In the genomic region with DNA sequence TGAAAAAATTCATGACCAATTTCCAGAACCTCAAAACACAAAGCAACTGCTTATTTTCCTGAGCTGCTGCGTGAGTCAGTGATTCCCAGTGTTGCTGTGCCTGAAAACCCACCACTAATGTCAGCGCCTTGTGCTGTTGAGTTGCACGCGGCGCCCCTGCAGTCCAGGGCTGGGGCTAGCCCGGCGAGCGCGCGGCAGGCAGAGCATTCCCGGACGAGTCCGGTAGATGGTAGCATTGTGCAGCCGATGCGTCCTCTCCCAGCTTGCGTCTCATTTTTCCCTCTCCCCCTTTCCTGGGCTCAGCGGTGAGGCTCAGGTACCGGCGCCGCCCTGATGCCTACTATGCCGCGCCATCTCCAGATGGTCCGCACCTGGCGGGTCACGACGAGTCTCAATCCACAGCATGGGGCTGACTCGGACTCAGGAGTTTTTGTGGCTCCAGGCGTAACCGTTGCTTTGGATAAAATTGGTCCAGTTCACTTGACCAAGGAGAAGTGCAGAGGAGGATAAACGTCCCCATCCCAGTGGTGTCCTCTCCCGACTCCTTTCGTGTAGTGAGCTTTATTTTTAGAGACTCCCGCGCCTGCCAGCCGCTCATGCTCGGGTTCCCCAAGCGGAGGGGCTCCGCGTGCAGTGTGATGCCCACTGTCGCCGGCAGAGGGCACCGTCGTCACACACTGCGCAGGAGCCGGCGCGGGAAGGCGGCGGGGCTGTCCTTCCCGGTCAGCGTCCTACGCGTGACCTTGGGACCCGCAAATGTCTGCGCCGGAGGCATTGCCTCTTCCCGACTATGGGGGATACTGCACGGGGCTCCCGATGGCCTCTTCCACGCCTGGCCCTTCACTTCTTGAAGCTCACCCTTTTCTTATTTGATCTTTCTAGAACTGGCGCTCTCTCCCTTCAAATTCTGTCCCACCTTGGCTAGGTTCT, we compare ENCODE assay signal across 8 cellular contexts. TPM values are rescaled to one million over a fixed set of nuclear protein-coding genes. Genes with fewer than 3 reads are reported as not detected.
DNase-seq lines count a peak whose midpoint lies in the region; ATAC-seq and TF ChIP-seq lines count a peak whose summit lies in the region.

No MANE protein-coding gene starts in this region.

- ATAC-seq in GM19025 (IDR thresholded peaks at IDR 0.05; ENCODE audit: low read depth, unreplicated experiment), result peak; percentile 95
- peak; percentile 99 for ATAC-seq in HG03342 (IDR thresholded peaks at IDR 0.05; ENCODE audit: unreplicated experiment)
- ATAC-seq in activated CD4-positive, alpha-beta T cell treated with anti-CD3 and anti-CD28 coated beads for 36 hours, result peak; percentile 97

- H3K27me3 Mint-ChIP-seq in activated CD4-positive, alpha-beta T cell treated with anti-CD3 and anti-CD28 coated beads for 36 hours, result peaks cover 15% of the 10 kb centered on the region

- H3K27me3 ChIP-seq in colonic mucosa, result no peaks in the 10 kb centered on the region
- no peaks in the 10 kb centered on the region for H3K27me3 ChIP-seq in layer of hippocampus (ENCODE audit: control insufficient read depth, insufficient read depth, low read length)

- peaks cover 7% of the 10 kb centered on the region for H3K4me1 ChIP-seq in colonic mucosa

- peaks cover 10% of the 10 kb centered on the region for H3K4me1 Mint-ChIP-seq in activated CD4-positive, alpha-beta T cell treated with anti-CD3 and anti-CD28 coated beads for 36 hours

- H3K27ac ChIP-seq in colonic mucosa, result no peak overlapping the region
- peak overlapping the region; percentile 88 for H3K27ac ChIP-seq in layer of hippocampus (ENCODE audit: low read depth, low read length)

- intact Hi-C loops in activated CD4-positive, alpha-beta T cell treated with anti-CD3 and anti-CD28 coated beads for 36 hours (cut with DNase I, micrococcal nuclease), result loop anchor here in 1 of 2 experiments (2.0 to 5.0 kb wide), 3 partner anchors 126 to 899 kb away; no protein-coding TSS in a partner anchor
- intact Hi-C loops in colonic mucosa (cut with DNase I), result loop anchor here (5.0 to 10.0 kb wide), 2 partner anchors 126 to 261 kb away; no protein-coding TSS in a partner anchor

- no peaks in the 10 kb centered on the region for H3K36me3 ChIP-seq in colonic mucosa

- H3K9me3 ChIP-seq in colonic mucosa, result no peaks in the 10 kb centered on the region

- no peaks in the 10 kb centered on the region for H3K9me3 Mint-ChIP-seq in activated CD4-positive, alpha-beta T cell treated with anti-CD3 and anti-CD28 coated beads for 36 hours (ENCODE audit: low read depth)

- no peaks in the 10 kb centered on the region for H3K36me3 Mint-ChIP-seq in activated CD4-positive, alpha-beta T cell treated with anti-CD3 and anti-CD28 coated beads for 36 hours (ENCODE audit: low read depth)

- TF ChIP-seq CTCF in colonic mucosa (IDR thresholded peaks at IDR 0.05), result peak; percentile 93

- H3K27ac Mint-ChIP-seq in activated CD4-positive, alpha-beta T cell treated with anti-CD3 and anti-CD28 coated beads for 36 hours, result peak overlapping the region; percentile 47

- H3K9ac ChIP-seq in colonic mucosa (ENCODE audit: low read depth in 2 of 2, low read length in 2 of 2), result peak overlapping the region; percentile 32 to 51

- DNase-seq in AG20443 (ENCODE audit: low spot score) (peak; percentile 89), NCI-H446 (lab: John Stamatoyannopoulos, UW) (peak; percentile 65 to 89), colonic mucosa (peak; percentile 78)
- peak; percentile 86 for DNase-seq in activated CD4-positive, alpha-beta T cell treated with anti-CD3 and anti-CD28 coated beads for 36 hours
- peak; percentile 32 to 58 for DNase-seq in stimulated activated CD4-positive, alpha-beta T cell treated with anti-CD3 and anti-CD28 coated beads, Interleukin-1b, Interleukin-23, amount 100 ng/mL, for 1 hour (ENCODE audit: low read depth in 2 of 2)

- CTCF ChIA-PET in activated CD4-positive, alpha-beta T cell treated with anti-CD3 and anti-CD28 coated beads for 36 hours (lab: Charles Lee), result interaction anchor here (0.6 to 3.8 kb wide), 52 partner anchors 8 to 1010 kb away, joined by 3 to 27 read pairs (median 3); a partner anchor contains a TSS

- H3K4me3 ChIP-seq in colonic mucosa, result peak overlapping the region; percentile 54

- POLR2A ChIA-PET in activated CD4-positive, alpha-beta T cell treated with anti-CD3 and anti-CD28 coated beads for 36 hours (lab: Charles Lee), result no interaction called here

- H3K4me3 Mint-ChIP-seq in activated CD4-positive, alpha-beta T cell treated with anti-CD3 and anti-CD28 coated beads for 36 hours, result peak overlapping the region; percentile 73

RNA-seq across cellular contexts. Expression of a gene that starts 53.6 kb away (rescaled TPM):
- not detected for total RNA-seq in activated CD4-positive, alpha-beta T cell treated with anti-CD3 and anti-CD28 coated beads for 36 hours
- 10 to 100 TPM; 58.5 to 89.5 TPM for total RNA-seq in colonic mucosa

Comparison
In these comparisons a context has a peak if more than half of its experiments do, and no peak if none do; other contexts are left out.
1. RNA of a gene that starts 53.6 kb away (total RNA-seq): 58.5 to 89.5 TPM in colonic mucosa; not detected in activated CD4-positive, alpha-beta T cell treated with anti-CD3 and anti-CD28 coated beads for 36 hours; every median in the first group is over 10 times any median in the second.
2. Peak in every context shown above with its lines, with median percentiles within 50 percentile points of each other: DNase-seq and ATAC-seq.